Comparison of ENCODE assay signal across 18 cellular contexts in the genomic region with DNA sequence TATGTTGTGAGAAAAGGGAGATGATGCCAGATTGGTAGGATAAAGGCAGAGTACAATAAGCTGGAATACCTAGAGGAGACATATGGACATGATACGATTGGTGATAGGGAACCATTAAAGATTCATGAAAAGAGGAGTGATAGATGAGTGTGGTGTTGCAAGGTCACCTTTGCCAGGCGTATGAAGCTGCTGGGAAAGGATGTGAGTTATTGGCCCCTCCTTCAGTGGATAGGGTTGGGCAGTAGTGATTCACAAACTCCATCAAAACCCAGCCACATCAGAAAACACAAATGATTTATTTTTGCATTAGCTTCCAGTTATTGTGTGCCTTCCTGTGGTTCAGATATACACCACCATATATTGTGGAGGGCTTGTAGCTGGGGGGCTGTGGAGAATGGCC. TPM values are rescaled to one million over a fixed set of nuclear protein-coding genes. Genes with fewer than 3 reads are reported as not detected.
A peak's percentile ranks its signal among the peaks of the same experiment; 100 is the strongest.
DNase-seq lines count a peak whose midpoint lies in the region; ATAC-seq, FAIRE-seq and TF ChIP-seq lines count a peak whose summit lies in the region.
"Had no signal": no experiment of that assay in that cellular context is flagged by ENCODE, and none has a peak within 500 bp of the region (broad histone marks: within the 10 kb centered on the region; RNA-seq: fewer than 3 reads in every experiment).

No MANE protein-coding gene starts in this region.

- H3K27me3 ChIP-seq in endothelial cell of umbilical vein (ENCODE audit: control insufficient read depth in 2 of 2, insufficient read depth in 2 of 2, low read length in 2 of 2) (no peaks in the 10 kb centered on the region), muscle layer of duodenum (ENCODE audit: low read depth, low read length) (no peaks in the 10 kb centered on the region)
- H3K27me3 ChIP-seq: Peyer's patch had no signal

- no peak for TF ChIP-seq CTCF in endothelial cell of umbilical vein (IDR thresholded peaks at IDR 0.05; ENCODE audit: extremely low read depth in 1 of 2, insufficient read depth in 1 of 2, low read depth in 1 of 2, low read length in 2 of 2)

- FAIRE-seq in endothelial cell of umbilical vein (lab: Jason Lieb, UNC) = no peak
- FAIRE-seq: A204.1, G401.6, GM12892 had no signal

- peaks cover 19% of the 10 kb centered on the region for H3K4me1 Mint-ChIP-seq in activated naive CD8-positive, alpha-beta T cell treated with anti-CD3 and anti-CD28 coated beads, Interleukin-2, amount 50 U/mL, for 24 hours
- peaks cover 12% of the 10 kb centered on the region for H3K4me1 Mint-ChIP-seq in activated naive CD8-positive, alpha-beta T cell treated with anti-CD3 and anti-CD28 coated beads for 36 hours

- no peaks in the 10 kb centered on the region for H3K9me3 ChIP-seq in endothelial cell of umbilical vein (replicated peaks; ENCODE audit: control insufficient read depth, insufficient read depth, low read length)
- no peaks in the 10 kb centered on the region for H3K9me3 ChIP-seq in muscle layer of duodenum (ENCODE audit: control insufficient read depth in 1 of 2, low read length in 2 of 2)
- H3K9me3 ChIP-seq: Peyer's patch had no signal

- H3K9ac ChIP-seq in endothelial cell of umbilical vein (replicated peaks; ENCODE audit: extremely low read depth, insufficient read depth, low read length) = no peak overlapping the region

- H3K36me3 Mint-ChIP-seq in activated naive CD8-positive, alpha-beta T cell treated with anti-CD3 and anti-CD28 coated beads, Interleukin-2, amount 50 U/mL, for 24 hours (ENCODE audit: low read depth) = peaks cover 7% of the 10 kb centered on the region
- H3K36me3 Mint-ChIP-seq in activated naive CD8-positive, alpha-beta T cell treated with anti-CD3 and anti-CD28 coated beads for 36 hours = peaks cover 7% of the 10 kb centered on the region

- POLR2A ChIA-PET in endothelial cell of umbilical vein (lab: Charles Lee) = no interaction called here

- no peaks in the 10 kb centered on the region for H3K4me1 ChIP-seq in endothelial cell of umbilical vein (ENCODE audit: control insufficient read depth, extremely low read depth, insufficient read depth, low read length)
- peaks cover under 1 to 3% of the 10 kb centered on the region in 2 donors for H3K4me1 ChIP-seq in muscle layer of duodenum (ENCODE audit: control insufficient read depth in 1 of 2, insufficient read depth in 2 of 2, low read length in 2 of 2)
- H3K4me1 ChIP-seq: Peyer's patch had no signal

- no peak for DNase-seq in activated naive CD8-positive, alpha-beta T cell treated with anti-CD3 and anti-CD28 coated beads, Interleukin-2, amount 50 U/mL, for 24 hours
- no peak for DNase-seq in activated naive CD8-positive, alpha-beta T cell treated with anti-CD3 and anti-CD28 coated beads for 36 hours
- DNase-seq in NCI-H69 (lab: John Stamatoyannopoulos, UW) (peak; percentile 26), endothelial cell of umbilical vein (ENCODE audit: low read depth, low spot score) (peak; percentile 36), anterior cingulate cortex (lab: John Stamatoyannopoulos, UW) (no peak), H4 (ENCODE audit: low spot score) (no peak), kidney tubule cell (ENCODE audit: low spot score) (no peak)
- DNase-seq: NCI-H1092 treated with DMSO at 0.1 percent for 48 hours, NCI-H1694, NCI-H345, Peyer's patch, SHP77 had no signal

- H3K27ac ChIP-seq in endothelial cell of umbilical vein (ENCODE audit: insufficient read depth, low read depth, low read length) (no peak overlapping the region), muscle layer of duodenum (ENCODE audit: low read length) (peak overlapping the region; percentile 51)
- H3K27ac ChIP-seq: HL-60 had no signal

- no peaks in the 10 kb centered on the region for H4K20me1 ChIP-seq in endothelial cell of umbilical vein (replicated peaks; ENCODE audit: control insufficient read depth, extremely low read depth, insufficient read depth, low read length)

- H3K4me3 Mint-ChIP-seq in activated naive CD8-positive, alpha-beta T cell treated with anti-CD3 and anti-CD28 coated beads, Interleukin-2, amount 50 U/mL, for 24 hours = no peak overlapping the region
- H3K4me3 Mint-ChIP-seq in activated naive CD8-positive, alpha-beta T cell treated with anti-CD3 and anti-CD28 coated beads for 36 hours = no peak overlapping the region
- H3K4me3 Mint-ChIP-seq: CD14-positive monocyte had no signal

- H3K79me2 ChIP-seq in endothelial cell of umbilical vein (ENCODE audit: control insufficient read depth, insufficient read depth, low read length) = no peaks in the 10 kb centered on the region

- no peak for TF ChIP-seq POLR2A in endothelial cell of umbilical vein (IDR thresholded peaks at IDR 0.05; ENCODE audit: low read depth, low read length)

- no peaks in the 10 kb centered on the region for H3K36me3 ChIP-seq in endothelial cell of umbilical vein (ENCODE audit: control insufficient read depth in 2 of 2, extremely low read depth in 1 of 2, insufficient read depth in 2 of 2, low read length in 2 of 2)
- no peaks in the 10 kb centered on the region for H3K36me3 ChIP-seq in muscle layer of duodenum (ENCODE audit: control insufficient read depth in 1 of 2, insufficient read depth in 2 of 2, low read length in 2 of 2)
- H3K36me3 ChIP-seq: Peyer's patch had no signal

- H3K9me1 ChIP-seq in endothelial cell of umbilical vein (replicated peaks; ENCODE audit: control insufficient read depth, extremely low read depth, insufficient read depth, low read length) = no peaks in the 10 kb centered on the region

- H3K4me3 ChIP-seq in endothelial cell of umbilical vein (replicated peaks in 1 of 3; ENCODE audit: insufficient read depth in 1 of 3, low read depth in 1 of 3, low read length in 3 of 3) (no peak overlapping the region), muscle layer of duodenum (ENCODE audit: low read depth in 1 of 2, low read length in 2 of 2) (no peak overlapping the region)
- H3K4me3 ChIP-seq: Peyer's patch had no signal

- no peak overlapping the region for H3K4me2 ChIP-seq in endothelial cell of umbilical vein (ENCODE audit: insufficient read depth, low read length)

- BruUV-seq in endothelial cell of umbilical vein (replicated peaks; lab: Mats Ljungman, UMichigan) = no TSS peak

- intact Hi-C loops in endothelial cell of umbilical vein (cut with micrococcal nuclease) = no loop called here

- no peak overlapping the region for H2AFZ ChIP-seq in endothelial cell of umbilical vein (ENCODE audit: low read depth, low read length)

- H3K9me3 Mint-ChIP-seq in activated naive CD8-positive, alpha-beta T cell treated with anti-CD3 and anti-CD28 coated beads, Interleukin-2, amount 50 U/mL, for 24 hours = no peaks in the 10 kb centered on the region
- H3K9me3 Mint-ChIP-seq in activated naive CD8-positive, alpha-beta T cell treated with anti-CD3 and anti-CD28 coated beads for 36 hours = no peaks in the 10 kb centered on the region

- dilution Hi-C loops in endothelial cell of umbilical vein (cut with MboI; ENCODE audit: extremely low pct_ligation_motif_present, low sequenced_read_pairs) = no loop called here

- CTCF ChIA-PET in endothelial cell of umbilical vein (lab: Charles Lee) = interaction anchor here (1.0 to 1.4 kb wide), 2 partner anchors 8 to 11 kb away, joined by 4 read pairs; no protein-coding TSS in a partner anchor

- no peaks in the 10 kb centered on the region for H3K27me3 Mint-ChIP-seq in activated naive CD8-positive, alpha-beta T cell treated with anti-CD3 and anti-CD28 coated beads, Interleukin-2, amount 50 U/mL, for 24 hours
- no peaks in the 10 kb centered on the region for H3K27me3 Mint-ChIP-seq in activated naive CD8-positive, alpha-beta T cell treated with anti-CD3 and anti-CD28 coated beads for 36 hours

- H3K27ac Mint-ChIP-seq in activated naive CD8-positive, alpha-beta T cell treated with anti-CD3 and anti-CD28 coated beads, Interleukin-2, amount 50 U/mL, for 24 hours = no peak overlapping the region
- H3K27ac Mint-ChIP-seq in activated naive CD8-positive, alpha-beta T cell treated with anti-CD3 and anti-CD28 coated beads for 36 hours = no peak overlapping the region
- H3K27ac Mint-ChIP-seq: CD14-positive monocyte had no signal

- peak; percentile 28 for ATAC-seq in activated naive CD8-positive, alpha-beta T cell treated with anti-CD3 and anti-CD28 coated beads, Interleukin-2, amount 50 U/mL, for 24 hours

TF ChIP-seq in endothelial cell of umbilical vein, 7 proteins besides CTCF, POLR2A, EP300 and RAD21:
- TF ChIP-seq MYC (IDR thresholded peaks at IDR 0.05; ENCODE audit: low read depth, low read length) = no peak

RNA-seq across cellular contexts. Expression of a gene that starts 34.3 kb away (rescaled TPM):
- total RNA-seq in activated naive CD8-positive, alpha-beta T cell treated with anti-CD3 and anti-CD28 coated beads for 36 hours = 10 to 100 TPM in 1 of 2 experiments, 1 to 10 TPM in 1; 9.1 to 11.0 TPM
- total RNA-seq in endothelial cell of umbilical vein = 22.2 and 25.1 TPM in 2 replicates
- polyA plus RNA-seq in endothelial cell of umbilical vein = 11.1 and 12.8 TPM in 2 replicates
- polyA plus RNA-seq in endothelial cell of umbilical vein (2011; cell fraction: cytosol; rRNA removed) = 12.9 and 14.2 TPM in 2 replicates
- polyA plus RNA-seq in endothelial cell of umbilical vein (2011; cell fraction: nucleus; rRNA removed) = 21.0 and 23.6 TPM in 2 replicates
- 15.8 and 18.4 TPM in 2 replicates for polyA plus RNA-seq in endothelial cell of umbilical vein (2012)
- polyA minus RNA-seq in endothelial cell of umbilical vein = 23.5 and 26.4 TPM in 2 replicates
- 14.8 TPM for polyA minus RNA-seq in endothelial cell of umbilical vein (2011; cell fraction: cytosol; rRNA and poly(A)+ RNA removed)
- 14.4 and 17.1 TPM in 2 replicates for polyA minus RNA-seq in endothelial cell of umbilical vein (2011; cell fraction: nucleus; rRNA and poly(A)+ RNA removed)
- 13.5 and 17.4 TPM in 2 replicates for total RNA-seq in H4 (2014; rRNA removed; shearing (Covaris generic))

Comparison
In these comparisons a context has a peak if more than half of its experiments do, and no peak if none do; other contexts are left out.
1. DNase-seq: peak in NCI-H69 (single experiment) and endothelial cell of umbilical vein (single experiment); none in activated naive CD8-positive, alpha-beta T cell treated with anti-CD3 and anti-CD28 coated beads, Interleukin-2, amount 50 U/mL, for 24 hours (single experiment), activated naive CD8-positive, alpha-beta T cell treated with anti-CD3 and anti-CD28 coated beads for 36 hours (single experiment), anterior cingulate cortex (0 of 58), H4 (single experiment) and kidney tubule cell (single experiment).